Comparison of ENCODE assay signal across 1 cellular context in the genomic region with DNA sequence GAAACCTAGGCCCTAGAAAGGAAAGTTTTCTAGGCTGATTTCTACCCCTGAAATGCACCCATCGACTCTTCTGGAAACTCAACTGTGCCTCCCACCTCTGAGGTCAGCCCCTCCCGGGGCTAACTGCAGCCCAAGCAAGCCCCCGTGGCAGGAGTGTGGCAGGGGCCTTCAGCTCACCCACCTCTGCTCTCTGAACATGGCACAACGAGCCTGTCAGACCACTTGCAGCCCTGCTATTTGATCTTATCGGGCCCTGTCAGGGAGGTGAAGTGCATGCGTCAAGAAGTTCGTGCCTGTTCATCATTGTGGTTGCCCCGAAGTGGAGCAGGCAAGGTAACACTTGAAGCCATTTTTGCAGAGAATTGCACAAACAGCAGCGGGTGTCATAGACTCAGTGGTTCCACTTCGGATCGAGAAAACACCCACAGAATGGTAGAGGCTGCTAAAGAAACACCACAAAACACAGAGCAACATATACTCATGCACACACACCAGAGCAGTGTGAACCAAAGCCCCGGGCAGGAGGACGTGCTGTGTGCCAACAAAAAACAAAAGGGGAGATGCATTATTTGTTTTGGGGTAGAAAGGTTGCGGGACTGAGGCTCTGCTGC.
TF ChIP-seq lines count a peak whose summit lies in the region.

No MANE protein-coding gene starts in this region.

TF ChIP-seq in liver, 16 proteins besides CTCF, POLR2A, EP300 and RAD21 (continued from another document):
- TF ChIP-seq REST (IDR thresholded peaks at IDR 0.05) (no peak), FOXA1 (IDR thresholded peaks at IDR 0.05) (no peak), RXRA (IDR thresholded peaks at IDR 0.05) (no peak)
- TF ChIP-seq, protein P1, sequence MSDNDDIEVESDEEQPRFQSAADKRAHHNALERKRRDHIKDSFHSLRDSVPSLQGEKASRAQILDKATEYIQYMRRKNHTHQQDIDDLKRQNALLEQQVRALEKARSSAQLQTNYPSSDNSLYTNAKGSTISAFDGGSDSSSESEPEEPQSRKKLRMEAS (IDR thresholded peaks at IDR 0.05) = no peak
TF ChIP-seq in liver: peak in this region for 1.
